ENCODE assay signal across 8 cellular contexts in the genomic region with DNA sequence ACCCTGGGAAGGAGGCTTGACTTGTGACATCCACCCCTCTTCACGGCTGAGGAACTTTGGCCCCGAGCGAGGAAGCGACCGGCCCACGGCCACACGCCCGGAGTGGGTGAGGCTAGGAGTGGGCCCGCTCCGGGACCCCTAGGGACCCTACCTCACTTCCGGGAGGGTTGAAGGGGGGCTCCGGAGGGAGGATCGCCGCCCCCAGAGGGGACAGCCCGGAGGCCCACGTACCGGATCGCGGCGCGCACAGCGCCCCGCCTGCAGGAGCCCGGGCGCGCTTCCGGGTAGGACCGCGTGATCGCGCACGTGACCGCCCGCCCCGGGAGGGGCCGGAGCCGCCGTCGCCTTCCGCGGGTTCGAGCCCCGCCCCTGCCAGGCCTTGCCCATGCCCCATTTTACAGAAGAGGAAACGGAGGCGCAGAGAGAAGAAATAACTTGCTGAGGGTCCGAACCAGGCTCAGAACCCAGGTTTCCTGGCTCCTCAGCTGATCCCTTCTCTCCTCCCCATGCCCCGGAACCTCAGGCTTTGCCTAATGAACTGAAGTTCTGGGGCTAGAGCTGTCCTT. TPM values are rescaled to one million over a fixed set of nuclear protein-coding genes. Genes with fewer than 3 reads are reported as not detected.
DNase-seq lines count a peak whose midpoint lies in the region; ATAC-seq and TF ChIP-seq lines count a peak whose summit lies in the region.

A gene (minus strand): TSS at position 280 of the 566 bp plus-strand sequence. CDS start 3,695 bp downstream, outside the sequence.

- peak within 1 kb of the TSS; percentile 81 for H3K27ac ChIP-seq in CD8-positive, alpha-beta T cell (ENCODE audit: low read depth, low read length)
- H3K27ac ChIP-seq in neural progenitor cell (no peak within 1 kb of the TSS), stomach smooth muscle (ENCODE audit: low read length) (peak within 1 kb of the TSS; percentile 85)

- intact Hi-C loops in CD8-positive, alpha-beta T cell (cut with DNase I, micrococcal nuclease), result loop anchor here (1.0 to 5.0 kb wide), 8 partner anchors 21 to 1561 kb away; a partner anchor contains a TSS

- H3K36me3 Mint-ChIP-seq in CD8-positive, alpha-beta T cell, result peaks cover 38% of the 10 kb centered on the region
- H3K36me3 Mint-ChIP-seq in neural progenitor cell, result peaks cover 10% of the 10 kb centered on the region

- peak within 1 kb of the TSS; percentile 90 for H3K4me3 Mint-ChIP-seq in CD8-positive, alpha-beta T cell
- peak within 1 kb of the TSS; percentile 82 for H3K4me3 Mint-ChIP-seq in neural progenitor cell

- H3K4me2 ChIP-seq in neural progenitor cell, result peak within 1 kb of the TSS; percentile 76

- peaks cover 16% of the 10 kb centered on the region for H3K4me1 ChIP-seq in CD8-positive, alpha-beta T cell (ENCODE audit: insufficient read depth, low read length)
- H3K4me1 ChIP-seq in neural progenitor cell (no peaks in the 10 kb centered on the region), stomach smooth muscle (ENCODE audit: control insufficient read depth, insufficient read depth, low read length) (peaks cover 10% of the 10 kb centered on the region)

- H3K27ac Mint-ChIP-seq in CD8-positive, alpha-beta T cell, result peak within 1 kb of the TSS; percentile 92
- peak within 1 kb of the TSS; percentile 19 for H3K27ac Mint-ChIP-seq in neural progenitor cell

- H3K27me3 Mint-ChIP-seq in CD8-positive, alpha-beta T cell (ENCODE audit: low read depth), result peaks cover under 1% of the 10 kb centered on the region
- H3K27me3 Mint-ChIP-seq in neural progenitor cell (ENCODE audit: insufficient read depth, low read depth), result peaks cover 2% of the 10 kb centered on the region

- peaks cover 7% of the 10 kb centered on the region for H3F3A ChIP-seq in neural progenitor cell (ENCODE audit: low read depth)

- no peaks in the 10 kb centered on the region for H3K9me3 Mint-ChIP-seq in CD8-positive, alpha-beta T cell
- peaks cover 2% of the 10 kb centered on the region for H3K9me3 Mint-ChIP-seq in neural progenitor cell

- no peaks in the 10 kb centered on the region for H4K20me1 ChIP-seq in neural progenitor cell (ENCODE audit: low read depth)

- H3K9ac ChIP-seq in neural progenitor cell (no peak within 1 kb of the TSS), stomach smooth muscle (ENCODE audit: low read length in 2 of 2) (peak within 1 kb of the TSS; percentile 93 to 97)

- peaks cover 10% of the 10 kb centered on the region for H3K36me3 ChIP-seq in CD8-positive, alpha-beta T cell (ENCODE audit: insufficient read depth, low read length)
- H3K36me3 ChIP-seq in neural progenitor cell (no peaks in the 10 kb centered on the region), stomach smooth muscle (ENCODE audit: control insufficient read depth in 2 of 2, insufficient read depth in 2 of 2, low read length in 2 of 2) (peaks cover 8 to 19% of the 10 kb centered on the region in 2 donors)

- H3K4me3 ChIP-seq in CD8-positive, alpha-beta T cell (ENCODE audit: low read depth, low read length), result peak within 1 kb of the TSS; percentile 74
- H3K4me3 ChIP-seq in fibroblast of villous mesenchyme (ENCODE audit: low read depth, low read length) (peak within 1 kb of the TSS; percentile 88), neural progenitor cell (peak within 1 kb of the TSS; percentile 72), stomach smooth muscle (ENCODE audit: low read length in 2 of 2) (peak within 1 kb of the TSS; percentile 89 to 96)

- DNase-seq in CD8-positive, alpha-beta T cell, result peak; percentile 60 to 89 (median 78)
- DNase-seq in RKO (ENCODE audit: low spot score) (peak; percentile 81), fibroblast of villous mesenchyme (ENCODE audit: low read depth) (peak; percentile 66), neural progenitor cell (ENCODE audit: low spot score) (peak; percentile 78)
- DNase-seq in activated effector memory CD4-positive, alpha-beta T cell treated with Interleukin-2 at 50 U/mL for 16 hours, result peak; percentile 72

- H3K9me3 ChIP-seq in CD8-positive, alpha-beta T cell (ENCODE audit: low read length), result no peaks in the 10 kb centered on the region
- H3K9me3 ChIP-seq in neural progenitor cell (ENCODE audit: low read depth), result no peaks in the 10 kb centered on the region
- H3K9me3 ChIP-seq in stomach smooth muscle (ENCODE audit: control insufficient read depth in 2 of 2, low read length in 2 of 2), result no peaks in the 10 kb centered on the region

- H3K4me1 Mint-ChIP-seq in CD8-positive, alpha-beta T cell (ENCODE audit: low read depth), result peaks cover 45% of the 10 kb centered on the region
- peaks cover 5% of the 10 kb centered on the region for H3K4me1 Mint-ChIP-seq in neural progenitor cell

- no peak for TF ChIP-seq CTCF in CD8-positive, alpha-beta T cell (IDR thresholded peaks at IDR 0.05)
- TF ChIP-seq CTCF in fibroblast of villous mesenchyme (IDR thresholded peaks at IDR 0.05; ENCODE audit: insufficient read depth, low read depth, low read length), result no peak
- peak; percentile 14 for TF ChIP-seq CTCF in neural progenitor cell (IDR thresholded peaks at IDR 0.05)

- POLR2A ChIA-PET in CD8-positive, alpha-beta T cell (lab: Charles Lee), result interaction anchor here (0.9 to 1.5 kb wide), 4 partner anchors 17 to 48 kb away, joined by 3 to 5 read pairs (median 4); a partner anchor contains a TSS

- H3K27me3 ChIP-seq in CD8-positive, alpha-beta T cell (ENCODE audit: insufficient read depth, low read length), result no peaks in the 10 kb centered on the region
- H3K27me3 ChIP-seq in neural progenitor cell, result no peaks in the 10 kb centered on the region
- no peaks in the 10 kb centered on the region for H3K27me3 ChIP-seq in stomach smooth muscle (ENCODE audit: control insufficient read depth in 1 of 2, insufficient read depth in 2 of 2, low read length in 2 of 2)

- no peaks in the 10 kb centered on the region for H3K79me2 ChIP-seq in neural progenitor cell (ENCODE audit: low read depth)

- CTCF ChIA-PET in CD8-positive, alpha-beta T cell (lab: Charles Lee), result interaction anchor here (1.0 to 1.4 kb wide), 3 partner anchors 20 to 1166 kb away, joined by 3 to 5 read pairs (median 5); no protein-coding TSS in a partner anchor

- peak within 1 kb of the TSS; percentile 98 for H2AFZ ChIP-seq in neural progenitor cell (replicated peaks)

- peak; percentile 85 for ATAC-seq in CD8-positive, alpha-beta T cell
- ATAC-seq in GM19351 (IDR thresholded peaks at IDR 0.05; ENCODE audit: unreplicated experiment) (peak; percentile 86), HG03469 (IDR thresholded peaks at IDR 0.05; ENCODE audit: unreplicated experiment) (peak; percentile 79)

RNA-seq across cellular contexts. Expression of the gene that starts here (rescaled TPM):
- 10 to 100 TPM; 54.1 to 54.3 TPM for total RNA-seq in CD8-positive, alpha-beta T cell
- 43.2 and 49.3 TPM in 2 replicates for total RNA-seq in fibroblast of villous mesenchyme
- total RNA-seq in neural progenitor cell (ENCODE audit: low replicate concordance), result 16.0 and 32.0 TPM in 2 replicates
